Comparison of ENCODE assay signal across 13 cellular contexts in the genomic region with DNA sequence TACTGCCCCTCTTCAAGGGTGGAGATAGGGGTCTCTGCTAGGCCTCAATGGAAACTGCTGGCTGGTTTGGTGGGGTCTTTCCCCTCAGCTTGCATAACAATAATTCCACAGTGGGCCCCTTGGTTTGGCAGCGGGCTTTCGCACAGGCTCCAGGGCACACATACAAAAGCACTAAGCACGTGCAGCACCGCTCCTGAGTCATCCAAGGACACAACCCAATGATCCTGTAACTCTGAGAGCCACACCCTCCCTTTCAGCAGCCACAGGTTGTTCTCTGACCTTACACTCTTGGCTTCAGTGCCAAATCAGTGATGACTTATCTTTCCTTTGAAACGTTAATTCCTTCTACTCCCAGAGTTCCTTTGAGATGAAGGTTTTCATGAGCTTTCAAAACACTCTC. TPM values are rescaled to one million over a fixed set of nuclear protein-coding genes. Genes with fewer than 3 reads are reported as not detected.
DNase-seq lines count a peak whose midpoint lies in the region; ATAC-seq, FAIRE-seq and TF ChIP-seq lines count a peak whose summit lies in the region.
"Had no signal": no experiment of that assay in that cellular context is flagged by ENCODE, and none has a peak within 500 bp of the region (broad histone marks: within the 10 kb centered on the region; RNA-seq: fewer than 3 reads in every experiment).

No MANE protein-coding gene starts in this region.

- no peaks in the 10 kb centered on the region for H3K9me3 Mint-ChIP-seq in immature natural killer cell

- H3K79me2 ChIP-seq in K562 (ENCODE audit: control insufficient read depth, insufficient read depth, low read length): no peaks in the 10 kb centered on the region

- peak; percentile 89 for ATAC-seq in K562

- H3K9me3 ChIP-seq in K562 (replicated peaks; ENCODE audit: control insufficient read depth, insufficient read depth, low read depth, low read length): no peaks in the 10 kb centered on the region
- H3K9me3 ChIP-seq in transverse colon: no peaks in the 10 kb centered on the region
- H3K9me3 ChIP-seq in spleen: no peaks in the 10 kb centered on the region
- H3K9me3 ChIP-seq: tibial nerve had no signal

- no peak overlapping the region for H2AFZ ChIP-seq in K562 (ENCODE audit: low read depth, low read length)

- H3K27ac ChIP-seq in K562 (ENCODE audit: extremely low read depth, low read depth, low read length): no peak overlapping the region
- H3K27ac ChIP-seq in transverse colon: peak overlapping the region; percentile 75 to 83 (median 79)
- peak overlapping the region in 2 of 8 donors; percentile 49 to 63 for H3K27ac ChIP-seq in spleen

- H3K27ac Mint-ChIP-seq in immature natural killer cell: peak overlapping the region in 3 of 6 donors; percentile 43 to 76 (median 54)
- H3K27ac Mint-ChIP-seq: progenitor cell of endocrine pancreas had no signal

- H3K4me3 Mint-ChIP-seq in immature natural killer cell: no peak overlapping the region

- intact Hi-C loops in K562 (cut with micrococcal nuclease): loop anchor here (2.0 kb wide), 1 partner anchor 42 kb away; the partner anchor contains the start of gene DAPK2
- intact Hi-C loops in transverse colon (cut with DNase I; ENCODE audit: low total_unique reads): no loop called here
- intact Hi-C loops in spleen (cut with DNase I; ENCODE audit: low total_unique reads): no loop called here

- H3K36me3 Mint-ChIP-seq in immature natural killer cell: peaks cover 0 to 3% (median 0%) of the 10 kb centered on the region in 3 donors

- no peak overlapping the region for H3K9ac ChIP-seq in K562 (ENCODE audit: insufficient read depth in 1 of 2, low read depth in 2 of 2, low read length in 2 of 2)

- H3K27me3 ChIP-seq in K562 (ENCODE audit: control insufficient read depth in 2 of 2, insufficient read depth in 2 of 2, low read length in 2 of 2): no peaks in the 10 kb centered on the region
- no peaks in the 10 kb centered on the region for H3K27me3 ChIP-seq in transverse colon
- no peaks in the 10 kb centered on the region for H3K27me3 ChIP-seq in spleen (replicated peaks in 1 of 7)
- H3K27me3 ChIP-seq: tibial nerve had no signal

- TF ChIP-seq CTCF in K562 (IDR thresholded peaks at IDR 0.05 in 2 of 3, conservative IDR thresholded peaks at IDR 0.05 in 1 of 3; ENCODE audit: insufficient read depth in 2 of 3, low read depth in 1 of 3, low read length in 3 of 3) (no peak), transverse colon (IDR thresholded peaks at IDR 0.05) (no peak), spleen (IDR thresholded peaks at IDR 0.05 in 8 of 11, conservative IDR thresholded peaks at IDR 0.05 in 3 of 11) (no peak)

- H3K27me3 Mint-ChIP-seq in immature natural killer cell (ENCODE audit: low read depth in 3 of 3): peaks cover 0 to 4% (median 3%) of the 10 kb centered on the region in 3 donors

- H3K4me3 ChIP-seq in K562 (no peak overlapping the region), transverse colon (no peak overlapping the region), spleen (no peak overlapping the region)
- H3K4me3 ChIP-seq: tibial nerve had no signal

- in situ Hi-C loops in K562 (cut with MboI) (no loop called here), transverse colon (cut with MboI; ENCODE audit: low pct_ligation_motif_present in 1 of 4, low pct_unique_long_range_greater_than_20kb in 1 of 4, low sequenced_read_pairs in 3 of 4) (no loop called here)

- no peaks in the 10 kb centered on the region for H4K20me1 ChIP-seq in K562 (replicated peaks; ENCODE audit: control insufficient read depth, insufficient read depth, low read length)

- peak; percentile 77 for FAIRE-seq in K562 (lab: Jason Lieb, UNC)

- 19% methylated on average over 5 of the region's 5 CpGs for WGBS in K562 (ENCODE audit: insufficient coverage, low coverage, missing lambda C conversion rate)
- 0 to 64% methylated on average over 1 to 5 of the region's 5 CpGs for WGBS in transverse colon (ENCODE audit: low coverage in 1 of 2), 2 donors
- 72 to 87% (median 79%) methylated on average over 5 of the region's 5 CpGs for WGBS in spleen, 5 donors

- BruUV-seq in K562 (replicated peaks; lab: Mats Ljungman, UMichigan): no TSS peak

- H3K36me3 ChIP-seq in K562 (ENCODE audit: control insufficient read depth, insufficient read depth, low read length) (no peaks in the 10 kb centered on the region), transverse colon (no peaks in the 10 kb centered on the region), spleen (no peaks in the 10 kb centered on the region)
- H3K36me3 ChIP-seq: tibial nerve had no signal

- H3K9me1 ChIP-seq in K562 (ENCODE audit: control insufficient read depth, insufficient read depth, low read length): no peaks in the 10 kb centered on the region

- DNase-seq in HS-5 (ENCODE audit: low read depth) (peak; percentile 52), K562 (ENCODE audit: extremely low read depth in 1 of 4, low spot score in 3 of 4) (peak; percentile 46 to 66 (median 59)), iris pigment epithelial cell (ENCODE audit: low read depth) (peak; percentile 66), transverse colon (peak; percentile 80), immature natural killer cell (no peak), SHP77 treated with DMSO at 0.1 percent for 48 hours (lab: John Stamatoyannopoulos, UW) (no peak), spleen (no peak)
- DNase-seq in activated CD8-positive, alpha-beta memory T cell treated with anti-CD3 and anti-CD28 coated beads, Interleukin-2, amount 50 U/mL, for 4 hours: no peak
- DNase-seq: aorta, NCI-H526, T-helper 2 cell had no signal

- CTCF ChIA-PET in K562 (lab: Yijun Ruan, JAX; ENCODE audit: low intra/inter-chr PET ratio): no interaction called here

- POLR2A ChIA-PET in K562 (lab: Yijun Ruan, JAX): interaction anchor here (1.6 to 1.7 kb wide), 2 partner anchors 11 to 18 kb away, joined by 3 to 4 read pairs; no protein-coding TSS in a partner anchor

- no peak for TF ChIP-seq RAD21 in K562 (CRISPR knock-in tag; conservative IDR thresholded peaks at IDR 0.05 in 1 of 2, IDR thresholded peaks at IDR 0.05 in 1 of 2)

- no peak for TF ChIP-seq POLR2A in K562 (conservative IDR thresholded peaks at IDR 0.05)
- TF ChIP-seq POLR2A in transverse colon (IDR thresholded peaks at IDR 0.05): no peak
- no peak for TF ChIP-seq POLR2A in spleen (IDR thresholded peaks at IDR 0.05)

- TF ChIP-seq EP300 in K562 (IDR thresholded peaks at IDR 0.05; ENCODE audit: low read length): peak; percentile 34; the same call in 1 of the 2 replicates
- no peak for TF ChIP-seq EP300 in transverse colon (IDR thresholded peaks at IDR 0.05; ENCODE audit: low read depth)

- H3K4me2 ChIP-seq in K562 (ENCODE audit: insufficient read depth, low read length): peak overlapping the region; percentile 6; the same call in 1 of the 2 replicates

- H3K4me1 ChIP-seq in K562 (replicated peaks in 1 of 2; ENCODE audit: control insufficient read depth in 2 of 2, insufficient read depth in 2 of 2, low read length in 2 of 2) (peaks cover 3 to 17% of the 10 kb centered on the region in 2 experiments; a peak in 4 of 5 replicates), transverse colon (peaks cover 11 to 70% (median 52%) of the 10 kb centered on the region in 4 donors), spleen (peaks cover 2 to 78% (median 33%) of the 10 kb centered on the region in 6 donors)

- H3K4me1 Mint-ChIP-seq in immature natural killer cell: peaks cover 7 to 25% of the 10 kb centered on the region in 2 donors

TF ChIP-seq in K562, 482 proteins besides CTCF, POLR2A, EP300 and RAD21 (continues in another document):
- TF ChIP-seq ZNF280B (CRISPR knock-in tag; IDR thresholded peaks at IDR 0.05): no peak
- TF ChIP-seq NFRKB (IDR thresholded peaks at IDR 0.05; ENCODE audit: low read depth): no peak
- TF ChIP-seq NR2C2 (CRISPR knock-in tag; IDR thresholded peaks at IDR 0.05): no peak
- TF ChIP-seq NR2C2 (tag; IDR thresholded peaks at IDR 0.05): peak; percentile 70

RNA-seq across cellular contexts. Expression of gene DAPK2, which starts 41.7 kb away (rescaled TPM):
- 6.8 and 11.4 TPM in 2 replicates for total RNA-seq in K562 (2011; cell fraction: chromatin; rRNA removed; ENCODE audit: low replicate concordance)
- 5.1 and 6.5 TPM in 2 replicates for total RNA-seq in K562 (2011; cell fraction: nucleolus; rRNA removed)
- 7.7 and 10.2 TPM in 2 replicates for total RNA-seq in K562 (2011; cell fraction: nucleoplasm; rRNA removed)
- total RNA-seq in K562 (2014; rRNA removed): 2.2 and 3.3 TPM in 2 replicates
- 1.6 and 1.7 TPM in 2 replicates for total RNA-seq in K562 (2014; rRNA removed; fragmentation: Illumina TruSeq; extraction: Trizol)
- total RNA-seq in K562 (2015; rRNA removed; fragmentation: Illumina TruSeq; extraction: Trizol): 1.3 and 2.2 TPM in 2 replicates
- 3.3 and 3.9 TPM in 2 replicates for total RNA-seq in K562 (2021)
- 2.9 and 5.2 TPM in 2 replicates for polyA plus RNA-seq in K562 (2011; rRNA removed)
- polyA plus RNA-seq in K562 (2011; cell fraction: cytosol; rRNA removed): 2.5 and 5.4 TPM in 2 replicates
- 7.6 and 18.2 TPM in 2 replicates for polyA plus RNA-seq in K562 (2011; cell fraction: nucleus; rRNA removed)
- 1.7 and 4.1 TPM in 2 replicates for polyA plus RNA-seq in K562 (2012)
- polyA plus RNA-seq in K562 (2014; fragmentation: Illumina TruSeq; extraction: Trizol): 1.4 and 1.9 TPM in 2 replicates
- under 1 TPM; 0.14 to 0.20 TPM for polyA plus RNA-seq in K562 (2014; fragmentation: Nextera tagmentation; extraction: Ambion mirVana)
- polyA plus RNA-seq in K562 (2014; rRNA removed): 3.5 and 3.6 TPM in 2 replicates
- polyA minus RNA-seq in K562 (2011; rRNA and poly(A)+ RNA removed): 2.5 and 3.3 TPM in 2 replicates
- 2.2 and 2.9 TPM in 2 replicates for polyA minus RNA-seq in K562 (2011; cell fraction: cytosol; rRNA and poly(A)+ RNA removed)
- polyA minus RNA-seq in K562 (2011; cell fraction: nucleus; rRNA and poly(A)+ RNA removed): 3.6 and 5.4 TPM in 2 replicates
- total RNA-seq in transverse colon: 100 to 1,000 TPM in 3 of 4 donors, 10 to 100 TPM in 1; 45.1 to 244 (median 107) TPM
- 1 to 10 TPM; 4.5 to 7.3 (median 5.1) TPM for polyA plus RNA-seq in immature natural killer cell
- 10 to 100 TPM; 12.2 to 38.3 (median 20.6) TPM for total RNA-seq in spleen
- polyA plus RNA-seq in spleen: 1 to 10 TPM; 4.9 to 7.6 (median 6.0) TPM

Comparison
In these comparisons a context has a peak if more than half of its experiments do, and no peak if none do; other contexts are left out.
1. DNase-seq: peak in HS-5 (single experiment), K562 (4 of 4), iris pigment epithelial cell (single experiment) and transverse colon (single experiment); none in activated CD8-positive, alpha-beta memory T cell treated with anti-CD3 and anti-CD28 coated beads, Interleukin-2, amount 50 U/mL, for 4 hours (single experiment), immature natural killer cell (0 of 3), SHP77 treated with DMSO at 0.1 percent for 48 hours (single experiment) and spleen (single experiment).